In genomic region chr6:5108068-5108467, GRCh38 we compare ENCODE assay signal across 19 cellular contexts. TPM values are rescaled to one million over a fixed set of nuclear protein-coding genes. Genes with fewer than 3 reads are reported as not detected.
DNase-seq lines count a peak whose midpoint lies in the region; ATAC-seq and TF ChIP-seq lines count a peak whose summit lies in the region.
"Had no signal": no experiment of that assay in that cellular context is flagged by ENCODE, and none has a peak within 500 bp of the region (broad histone marks: within the 10 kb centered on the region; RNA-seq: fewer than 3 reads in every experiment).

No MANE protein-coding gene starts in this region.

- H3K27ac ChIP-seq in PC-3 (ENCODE audit: low read length) = no peak overlapping the region
- peak overlapping the region in 9 of 10 donors; percentile 65 to 94 (median 80) for H3K27ac ChIP-seq in heart right ventricle
- peak overlapping the region; percentile 46 to 86 (median 65) for H3K27ac ChIP-seq in gastrocnemius medialis
- H3K27ac ChIP-seq: KMS-11, Peyer's patch had no signal

- no peak overlapping the region for H3K4me2 ChIP-seq in PC-3 (ENCODE audit: low read length)
- H3K4me2 ChIP-seq: GM23338, KMS-11 had no signal

- ATAC-seq in PC-3 = peak; percentile 24; the same call in 1 of the 2 replicates
- peak; percentile 69 to 95 (median 88) for ATAC-seq in heart right ventricle
- peak; percentile 85 to 93 for ATAC-seq in gastrocnemius medialis
- no peak for ATAC-seq in HG03432 (IDR thresholded peaks at IDR 0.05; ENCODE audit: unreplicated experiment)

- H3K4me1 ChIP-seq in PC-3 (ENCODE audit: insufficient read depth, low read length) (no peaks in the 10 kb centered on the region), heart right ventricle (peaks cover 0 to 34% (median 12%) of the 10 kb centered on the region in 9 donors), gastrocnemius medialis (peaks cover 6 to 20% of the 10 kb centered on the region in 2 donors)
- H3K4me1 ChIP-seq: Peyer's patch had no signal

- POLR2A ChIA-PET in PC-3 (lab: Charles Lee; ENCODE audit: unreplicated experiment) = no interaction called here

- BruUV-seq in PC-3 (replicated peaks; lab: Mats Ljungman, UMichigan) = no TSS peak

- H3K4me3 ChIP-seq in PC-3 (ENCODE audit: low read length) (no peak overlapping the region), heart right ventricle (peak overlapping the region in 2 of 10 donors; percentile 12 to 22), gastrocnemius medialis (no peak overlapping the region)
- H3K4me3 ChIP-seq: GM23338, MG63, Peyer's patch had no signal

- H3K9me2 ChIP-seq in PC-3 (replicated peaks; ENCODE audit: low read length) = no peaks in the 10 kb centered on the region

- no peak for TF ChIP-seq CTCF in PC-3 (conservative IDR thresholded peaks at IDR 0.05; ENCODE audit: low read depth, low read length)
- TF ChIP-seq CTCF in heart right ventricle (IDR thresholded peaks at IDR 0.05) = no peak
- TF ChIP-seq CTCF in gastrocnemius medialis (IDR thresholded peaks at IDR 0.05 in 4 of 5, conservative IDR thresholded peaks at IDR 0.05 in 1 of 5) = no peak

- no peaks in the 10 kb centered on the region for H3F3A ChIP-seq in PC-3 (ENCODE audit: low read length, unreplicated experiment)

- H2AFZ ChIP-seq in PC-3 (ENCODE audit: low read length) = no peak overlapping the region
- H2AFZ ChIP-seq: GM23338 had no signal

- H3K9ac ChIP-seq in PC-3 (ENCODE audit: low read length) = no peak overlapping the region
- H3K9ac ChIP-seq: KMS-11 had no signal

- DNase-seq in PC-3 = no peak
- peak in 1 of 2 donors; percentile 57 for DNase-seq in heart right ventricle
- peak; percentile 25 for DNase-seq in middle frontal gyrus (ENCODE audit: extremely low spot score, low spot score)
- peak in 1 of 2 donors; percentile 52 for DNase-seq in gastrocnemius medialis
- DNase-seq in activated CD4-positive, alpha-beta T cell treated with anti-CD3 and anti-CD28 coated beads, Interleukin-2, amount 50 U/mL, for 4 hours = no peak
- no peak for DNase-seq in Kasumi-1 (lab: John Stamatoyannopoulos, UW)
- no peak for DNase-seq in D341Med (ENCODE audit: low spot score)
- DNase-seq: COR-L47, DMS153, EL, MG63, NCI-H1092, NCI-H146, NCI-H510A treated with DMSO at 0.1 percent for 48 hours, Peyer's patch, SHP77 treated with DMSO at 0.1 percent for 48 hours had no signal

- CTCF ChIA-PET in PC-3 (lab: Charles Lee) = no interaction called here

- no peaks in the 10 kb centered on the region for H3K79me2 ChIP-seq in PC-3 (ENCODE audit: low read length)

- in situ Hi-C loops in gastrocnemius medialis (cut with MboI; ENCODE audit: low sequenced_read_pairs in 4 of 4) = no loop called here

- TF ChIP-seq POLR2A in gastrocnemius medialis (IDR thresholded peaks at IDR 0.05) = peak; percentile 43 to 62

- H4K20me1 ChIP-seq in PC-3 (ENCODE audit: low read length) = no peaks in the 10 kb centered on the region

- H3K36me3 ChIP-seq in PC-3 (ENCODE audit: low read depth, low read length) (no peaks in the 10 kb centered on the region), heart right ventricle (peaks cover 0 to 25% (median 0%) of the 10 kb centered on the region in 9 donors), gastrocnemius medialis (no peaks in the 10 kb centered on the region)
- H3K36me3 ChIP-seq: MG63, Peyer's patch had no signal

- no peaks in the 10 kb centered on the region for H3K9me3 ChIP-seq in PC-3 (ENCODE audit: low read length)
- H3K9me3 ChIP-seq in heart right ventricle = no peaks in the 10 kb centered on the region
- no peaks in the 10 kb centered on the region for H3K9me3 ChIP-seq in gastrocnemius medialis
- H3K9me3 ChIP-seq: MG63, Peyer's patch had no signal

- no peaks in the 10 kb centered on the region for H3K27me3 ChIP-seq in PC-3 (ENCODE audit: low read length)
- H3K27me3 ChIP-seq in heart right ventricle = no peaks in the 10 kb centered on the region
- H3K27me3 ChIP-seq in gastrocnemius medialis = no peaks in the 10 kb centered on the region
- H3K27me3 ChIP-seq: MG63, Peyer's patch had no signal

- WGBS in heart right ventricle, 2 donors = 51 to 57% methylated on average over 9 of the region's 9 CpGs

- intact Hi-C loops in PC-3 (cut with micrococcal nuclease) (no loop called here), heart right ventricle (cut with DNase I) (loop anchor here in 1 of 10 donors (2.0 kb wide), 1 partner anchor 27 kb away; no protein-coding TSS in a partner anchor), gastrocnemius medialis (cut with DNase I; ENCODE audit: low total_unique reads) (no loop called here)

RNA-seq across cellular contexts. Expression of gene PPP1R3G, which starts 22.9 kb away (rescaled TPM):
- 2.8 and 3.2 TPM in 2 replicates for total RNA-seq in PC-3 (2014; rRNA removed)
- 10 to 100 TPM in 3 of 10 donors, 1 to 10 TPM in 7; 6.3 to 12.2 (median 9.2) TPM for total RNA-seq in heart right ventricle
- 1 to 10 TPM; 3.8 to 5.5 TPM for polyA plus RNA-seq in heart right ventricle
- total RNA-seq in gastrocnemius medialis = 1 to 10 TPM in 1 of 4 donors, under 1 TPM in 2, not detected in 1; 0.10 to 1.1 (median 0.49) TPM
